Comparison of ENCODE assay signal across 16 cellular contexts in the genomic region with DNA sequence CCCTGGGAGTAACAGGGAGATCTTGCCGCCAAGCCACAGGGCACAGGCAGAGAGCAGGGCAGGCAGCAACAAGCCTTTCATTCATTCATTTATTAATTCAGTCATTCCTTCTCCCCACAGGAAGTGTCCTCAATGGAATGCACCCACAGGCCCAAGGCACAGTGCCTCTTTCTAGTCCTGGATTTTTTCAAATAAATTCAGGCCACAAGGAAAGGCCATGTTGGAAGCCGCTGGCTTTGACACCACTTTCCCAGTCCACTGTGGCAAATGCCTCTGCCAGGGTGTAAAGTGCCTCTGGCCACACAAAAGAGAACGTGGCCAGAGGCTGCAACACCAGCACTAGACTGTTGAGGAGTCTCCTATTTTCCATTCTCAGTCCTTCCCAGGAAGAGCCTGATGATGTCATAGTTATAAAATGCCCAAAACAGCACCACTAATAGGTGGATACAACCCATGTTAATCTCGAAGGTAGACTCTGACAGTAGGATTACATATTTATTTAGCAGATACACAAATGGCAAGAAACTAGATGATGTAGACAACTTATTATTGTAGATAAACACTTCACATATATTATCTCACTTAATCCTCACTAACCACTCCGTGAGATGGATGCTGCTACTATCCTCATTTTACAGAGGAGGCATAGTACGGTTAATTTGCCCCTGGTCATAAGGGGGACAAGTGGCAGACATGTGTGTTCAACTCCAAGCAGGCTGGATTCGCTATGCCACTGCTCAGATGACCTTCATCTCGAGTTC. TPM values are rescaled to one million over a fixed set of nuclear protein-coding genes. Genes with fewer than 3 reads are reported as not detected.
A peak's percentile ranks its signal among the peaks of the same experiment; 100 is the strongest.
DNase-seq lines count a peak whose midpoint lies in the region; ATAC-seq and TF ChIP-seq lines count a peak whose summit lies in the region.
"Had no signal": no experiment of that assay in that cellular context is flagged by ENCODE, and none has a peak within 500 bp of the region (broad histone marks: within the 10 kb centered on the region; RNA-seq: fewer than 3 reads in every experiment).

No MANE protein-coding gene starts in this region.

- H3K27ac ChIP-seq in RWPE1: no peak overlapping the region
- no peak overlapping the region for H3K27ac ChIP-seq in prostate gland
- H3K27ac ChIP-seq: PC-9 had no signal

- H3K36me3 ChIP-seq in prostate gland: no peaks in the 10 kb centered on the region
- H3K36me3 ChIP-seq: cardiac muscle cell had no signal

- ATAC-seq in stimulated activated naive CD8-positive, alpha-beta T cell treated with anti-CD3 and anti-CD28 coated beads, Interleukin-15, amount 100 ng/mL, for 72 hours: no peak
- ATAC-seq in memory B cell (ENCODE audit: low read depth) (no peak), HG02610 (IDR thresholded peaks at IDR 0.05; ENCODE audit: unreplicated experiment) (no peak)
- ATAC-seq: esophagus mucosa had no signal

- peaks cover 60% of the 10 kb centered on the region for H3K4me1 Mint-ChIP-seq in stimulated activated naive CD8-positive, alpha-beta T cell treated with anti-CD3 and anti-CD28 coated beads, Interleukin-15, Interleukin-2, amounts not matched to agents 100 ng/mL and 50 ng/mL, for 24 hours (ENCODE audit: low read depth)
- peaks cover 77% of the 10 kb centered on the region for H3K4me1 Mint-ChIP-seq in stimulated activated naive CD8-positive, alpha-beta T cell treated with anti-CD3 and anti-CD28 coated beads, Interleukin-15, amount 100 ng/mL, for 72 hours
- peaks cover 44% of the 10 kb centered on the region for H3K4me1 Mint-ChIP-seq in memory B cell

- no peaks in the 10 kb centered on the region for H3K27me3 Mint-ChIP-seq in stimulated activated naive CD8-positive, alpha-beta T cell treated with anti-CD3 and anti-CD28 coated beads, Interleukin-15, Interleukin-2, amounts not matched to agents 100 ng/mL and 50 ng/mL, for 24 hours
- no peaks in the 10 kb centered on the region for H3K27me3 Mint-ChIP-seq in stimulated activated naive CD8-positive, alpha-beta T cell treated with anti-CD3 and anti-CD28 coated beads, Interleukin-15, amount 100 ng/mL, for 72 hours
- no peaks in the 10 kb centered on the region for H3K27me3 Mint-ChIP-seq in memory B cell

- H3K27ac Mint-ChIP-seq in stimulated activated naive CD8-positive, alpha-beta T cell treated with anti-CD3 and anti-CD28 coated beads, Interleukin-15, Interleukin-2, amounts not matched to agents 100 ng/mL and 50 ng/mL, for 24 hours: peak overlapping the region; percentile 1
- peak overlapping the region in 1 of 2 donors; percentile 8 for H3K27ac Mint-ChIP-seq in stimulated activated naive CD8-positive, alpha-beta T cell treated with anti-CD3 and anti-CD28 coated beads, Interleukin-15, amount 100 ng/mL, for 72 hours
- peak overlapping the region; percentile 24 for H3K27ac Mint-ChIP-seq in memory B cell

- H3K4me1 ChIP-seq in prostate gland (replicated peaks): no peaks in the 10 kb centered on the region

- no peaks in the 10 kb centered on the region for H3K27me3 ChIP-seq in prostate gland (replicated peaks; ENCODE audit: insufficient read depth)
- H3K27me3 ChIP-seq: cardiac muscle cell had no signal

- no peaks in the 10 kb centered on the region for H3K9me3 ChIP-seq in prostate gland

- H3K36me3 Mint-ChIP-seq in stimulated activated naive CD8-positive, alpha-beta T cell treated with anti-CD3 and anti-CD28 coated beads, Interleukin-15, Interleukin-2, amounts not matched to agents 100 ng/mL and 50 ng/mL, for 24 hours (ENCODE audit: low read depth): no peaks in the 10 kb centered on the region
- H3K36me3 Mint-ChIP-seq in memory B cell: peaks cover 6% of the 10 kb centered on the region

- intact Hi-C loops in prostate gland (cut with DNase I): loop anchor here (5.0 kb wide), 1 partner anchor 43 kb away; no protein-coding TSS in a partner anchor

- CTCF ChIA-PET in RWPE1 (lab: Yijun Ruan, JAX): no interaction called here

- no peak overlapping the region for H3K4me3 ChIP-seq in prostate gland
- H3K4me3 ChIP-seq: cardiac muscle cell, PC-9 had no signal

- POLR2A ChIA-PET in RWPE1 (lab: Yijun Ruan, JAX; ENCODE audit: low non-redundant PET): no interaction called here

- WGBS in prostate gland: 84% methylated on average over 7 of the region's 8 CpGs

- no peaks in the 10 kb centered on the region for H3K9me3 Mint-ChIP-seq in stimulated activated naive CD8-positive, alpha-beta T cell treated with anti-CD3 and anti-CD28 coated beads, Interleukin-15, Interleukin-2, amounts not matched to agents 100 ng/mL and 50 ng/mL, for 24 hours
- H3K9me3 Mint-ChIP-seq in stimulated activated naive CD8-positive, alpha-beta T cell treated with anti-CD3 and anti-CD28 coated beads, Interleukin-15, amount 100 ng/mL, for 72 hours: no peaks in the 10 kb centered on the region
- no peaks in the 10 kb centered on the region for H3K9me3 Mint-ChIP-seq in memory B cell
- H3K9me3 Mint-ChIP-seq: neural crest cell had no signal

- TF ChIP-seq POLR2A in prostate gland (IDR thresholded peaks at IDR 0.05): no peak

- no peak for DNase-seq in stimulated activated naive CD8-positive, alpha-beta T cell treated with anti-CD3 and anti-CD28 coated beads, Interleukin-15, amount 100 ng/mL, for 72 hours
- DNase-seq in RWPE1 (ENCODE audit: low spot score) (peak; percentile 19), memory B cell (ENCODE audit: low spot score in 2 of 2) (no peak), prostate gland (ENCODE audit: low spot score) (no peak), NAMALWA (ENCODE audit: low spot score) (no peak), hippocampal formation (lab: John Stamatoyannopoulos, UW) (no peak)
- DNase-seq: activated CD8-positive, alpha-beta memory T cell treated with anti-CD3 and anti-CD28 coated beads for 24 hours; NCI-H1105; NCI-H748 treated with DMSO at 0.1 percent for 48 hours; PC-9; retina had no signal

- H3K4me3 Mint-ChIP-seq in stimulated activated naive CD8-positive, alpha-beta T cell treated with anti-CD3 and anti-CD28 coated beads, Interleukin-15, Interleukin-2, amounts not matched to agents 100 ng/mL and 50 ng/mL, for 24 hours: no peak overlapping the region
- peak overlapping the region in 1 of 2 donors; percentile 29 for H3K4me3 Mint-ChIP-seq in stimulated activated naive CD8-positive, alpha-beta T cell treated with anti-CD3 and anti-CD28 coated beads, Interleukin-15, amount 100 ng/mL, for 72 hours
- no peak overlapping the region for H3K4me3 Mint-ChIP-seq in memory B cell

- TF ChIP-seq CTCF in RWPE1 (conservative IDR thresholded peaks at IDR 0.05; ENCODE audit: low read depth) (no peak), prostate gland (IDR thresholded peaks at IDR 0.05) (no peak)

RNA-seq across cellular contexts. Expression of gene JAZF1, which starts 5.5 kb away (rescaled TPM):
- 10 to 100 TPM in 1 of 2 donors, 1 to 10 TPM in 1; 9.3 to 37.4 TPM for total RNA-seq in prostate gland
